8 cellular contexts compared by ENCODE assay signal in the genomic region with DNA sequence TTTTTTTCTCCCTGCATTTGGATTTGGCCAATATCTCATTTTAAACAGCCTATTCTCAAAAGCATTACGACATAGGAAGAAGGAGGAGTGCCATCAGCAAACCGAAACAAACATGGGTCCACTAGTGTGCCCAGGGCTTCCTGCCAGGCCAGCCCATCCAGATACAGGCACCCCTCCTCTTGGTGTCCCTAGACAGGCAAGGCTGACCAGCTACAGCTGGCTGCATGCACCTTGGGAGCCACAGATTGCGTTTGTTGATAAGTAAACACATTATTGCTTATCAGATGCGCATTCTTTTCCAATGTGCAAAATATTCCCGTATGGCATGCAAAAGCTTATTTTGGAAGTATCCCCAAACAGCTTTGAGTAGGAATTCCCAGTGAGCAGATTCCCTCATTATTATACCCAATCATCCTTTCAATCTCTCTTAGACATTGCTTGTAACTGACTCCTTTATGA.
DNase-seq lines count a peak whose midpoint lies in the region; ATAC-seq and TF ChIP-seq lines count a peak whose summit lies in the region.

No MANE protein-coding gene starts in this region.

- no peak for TF ChIP-seq CTCF in astrocyte of the spinal cord (IDR thresholded peaks at IDR 0.05; ENCODE audit: low read depth, low read length)
- no peak for TF ChIP-seq CTCF in tibial nerve (IDR thresholded peaks at IDR 0.05)

- ATAC-seq in HG03354 (IDR thresholded peaks at IDR 0.05; ENCODE audit: poor library complexity, severe bottlenecking, unreplicated experiment) (no peak), HG03045 (IDR thresholded peaks at IDR 0.05; ENCODE audit: unreplicated experiment) (no peak)

- peak in 1 of 2 donors; percentile 56 for TF ChIP-seq EP300 in tibial nerve (IDR thresholded peaks at IDR 0.05)

- no peaks in the 10 kb centered on the region for H3K36me3 ChIP-seq in tibial nerve

- H3K9me3 ChIP-seq in tibial nerve, result no peaks in the 10 kb centered on the region

- no peak for TF ChIP-seq POLR2A in tibial nerve (IDR thresholded peaks at IDR 0.05)

- WGBS in tibial nerve, 2 donors, result 14 to 25% methylated on average over 5 of the region's 5 CpGs

- peak overlapping the region; percentile 10 for H3K4me3 ChIP-seq in astrocyte of the spinal cord (ENCODE audit: low read depth, low read length)
- peak overlapping the region; percentile 13 to 43 (median 18) for H3K4me3 ChIP-seq in tibial nerve

- DNase-seq in NCI-H146 (lab: John Stamatoyannopoulos, UW), result peak; percentile 25
- no peak for DNase-seq in NCI-H146 treated with DMSO at 0.1 percent for 48 hours (lab: John Stamatoyannopoulos, UW; ENCODE audit: unreplicated experiment)
- peak; percentile 23 for DNase-seq in astrocyte of the spinal cord (ENCODE audit: low read depth, low spot score)
- DNase-seq in left kidney (ENCODE audit: low read depth, low spot score), result peak; percentile 11
- DNase-seq in tibial nerve (ENCODE audit: low spot score in 2 of 2), result peak; percentile 49
- DNase-seq in medulla oblongata (ENCODE audit: extremely low spot score), result no peak

- peak overlapping the region in 2 of 4 donors; percentile 74 to 87 for H3K27ac ChIP-seq in tibial nerve

- peaks cover 0 to 53% (median 12%) of the 10 kb centered on the region in 4 donors for H3K4me1 ChIP-seq in tibial nerve

- H3K27me3 ChIP-seq in tibial nerve, result no peaks in the 10 kb centered on the region

- in situ Hi-C loops in astrocyte of the spinal cord (cut with HindIII; ENCODE audit: low sequenced_read_pairs), result no loop called here

Comparison
In these comparisons a context has a peak if more than half of its experiments do, and no peak if none do; other contexts are left out.
1. DNase-seq: peak in NCI-H146 (single experiment), astrocyte of the spinal cord (single experiment), left kidney (single experiment) and tibial nerve (2 of 2); none in NCI-H146 treated with DMSO at 0.1 percent for 48 hours (single experiment) and medulla oblongata (single experiment).